8 cellular contexts compared by ENCODE assay signal in genomic region chr17:82231562-82232321, GRCh38. TPM values are rescaled to one million over a fixed set of nuclear protein-coding genes. Genes with fewer than 3 reads are reported as not detected.
DNase-seq lines count a peak whose midpoint lies in the region; ATAC-seq and TF ChIP-seq lines count a peak whose summit lies in the region.

No MANE protein-coding gene starts in this region.

- H3K9ac ChIP-seq in skeletal muscle satellite cell (ENCODE audit: low read depth, low read length): peak overlapping the region; percentile 72

- H3K4me2 ChIP-seq in skeletal muscle satellite cell (ENCODE audit: low read length): peak overlapping the region; percentile 92

- H3K9me3 ChIP-seq in iPS-18c (ENCODE audit: control insufficient read depth, insufficient read depth, low read length): no peaks in the 10 kb centered on the region
- H3K9me3 ChIP-seq in skeletal muscle satellite cell (replicated peaks; ENCODE audit: low read length): no peaks in the 10 kb centered on the region

- H3K4me3 ChIP-seq in astrocyte of the cerebellum (ENCODE audit: low read depth, low read length) (peak overlapping the region; percentile 76), iPS-18c (ENCODE audit: insufficient read depth, low read depth, low read length) (peak overlapping the region; percentile 62), skeletal muscle satellite cell (ENCODE audit: low read length) (peak overlapping the region; percentile 89)

- DNase-seq in DMS53 treated with DMSO at 0.1 percent for 48 hours (lab: John Stamatoyannopoulos, UW; ENCODE audit: unreplicated experiment): peak; percentile 80
- peak; percentile 85 for DNase-seq in HuH-7 (ENCODE audit: low spot score)
- DNase-seq in astrocyte of the cerebellum (ENCODE audit: low read depth): no peak
- no peak for DNase-seq in NCI-H2107 (lab: John Stamatoyannopoulos, UW)

- no peaks in the 10 kb centered on the region for H3K27me3 ChIP-seq in skeletal muscle satellite cell (ENCODE audit: control insufficient read depth, insufficient read depth, low read length)

- H3K36me3 ChIP-seq in skeletal muscle satellite cell (ENCODE audit: insufficient read depth, low read length): peaks cover 41% of the 10 kb centered on the region

- in situ Hi-C loops in astrocyte of the cerebellum (cut with HindIII; ENCODE audit: low sequenced_read_pairs): no loop called here

- TF ChIP-seq CTCF in astrocyte of the cerebellum (IDR thresholded peaks at IDR 0.05; ENCODE audit: low read depth, low read length, missing control alignments): no peak

- ATAC-seq in GM19467 (IDR thresholded peaks at IDR 0.05; ENCODE audit: unreplicated experiment): no peak
- no peak for ATAC-seq in HG03196 (IDR thresholded peaks at IDR 0.05; ENCODE audit: unreplicated experiment)

- peaks cover 64% of the 10 kb centered on the region for H3K4me1 ChIP-seq in skeletal muscle satellite cell (ENCODE audit: control insufficient read depth, insufficient read depth, low read length)

RNA-seq across cellular contexts. Expression of gene SLC16A3, which starts 2.9 kb away (rescaled TPM):
- 265 and 305 TPM in 2 replicates for total RNA-seq in skeletal muscle satellite cell (2012; rRNA removed)

RNA-seq across cellular contexts. Expression of gene CCDC57, which starts 19.1 kb away (rescaled TPM):
- 15.9 and 22.3 TPM in 2 replicates for total RNA-seq in skeletal muscle satellite cell (2012; rRNA removed)

RNA-seq across cellular contexts. Expression of gene CSNK1D, which starts 41.8 kb away (rescaled TPM):
- 51.3 and 52.7 TPM in 2 replicates for total RNA-seq in skeletal muscle satellite cell (2012; rRNA removed)

Comparison
In these comparisons a context has a peak if more than half of its experiments do, and no peak if none do; other contexts are left out.
1. DNase-seq: peak in DMS53 treated with DMSO at 0.1 percent for 48 hours (single experiment) and HuH-7 (single experiment); none in astrocyte of the cerebellum (single experiment) and NCI-H2107 (single experiment).
2. Peak in every context shown above with its lines, with median percentiles within 50 percentile points of each other: H3K4me3 ChIP-seq.